9 cellular contexts compared by ENCODE assay signal in the genomic region with DNA sequence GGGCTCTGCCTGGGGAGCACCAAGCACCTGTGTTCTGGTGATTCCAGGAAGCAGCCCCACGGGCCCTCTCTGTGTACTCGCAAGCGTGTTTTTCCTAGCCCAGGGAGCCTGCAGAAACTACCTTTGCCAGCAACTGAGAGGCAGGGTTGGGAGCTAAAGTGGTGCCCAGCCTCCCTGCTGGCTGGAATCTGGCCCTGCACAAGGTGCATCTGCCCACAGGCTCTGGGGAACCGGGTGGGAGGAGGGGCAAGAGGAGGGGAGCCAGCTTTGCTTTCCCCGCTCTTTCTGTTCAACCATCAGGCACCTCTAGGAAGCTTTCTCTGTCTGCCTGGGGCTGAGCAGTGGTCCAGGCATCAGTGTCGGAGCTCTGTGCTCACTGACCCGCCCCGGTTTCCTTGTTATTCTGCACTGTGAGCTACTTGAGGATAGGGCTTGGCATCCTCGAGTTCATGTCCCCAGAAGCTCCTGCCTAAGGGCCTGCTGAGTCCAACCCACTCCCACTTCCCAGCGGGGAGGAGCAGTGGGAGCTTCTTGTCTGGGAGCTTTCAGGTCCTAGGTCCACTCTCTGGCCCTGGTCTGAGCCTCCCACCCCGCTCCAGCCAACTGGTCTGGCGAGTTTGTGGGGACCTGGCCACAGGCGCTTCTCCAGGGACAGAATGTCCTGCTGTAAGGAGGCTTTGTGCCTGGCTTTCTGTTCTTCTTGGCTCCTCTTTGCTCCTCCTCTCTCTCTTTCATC. TPM values are rescaled to one million over a fixed set of nuclear protein-coding genes. Genes with fewer than 3 reads are reported as not detected.
DNase-seq lines count a peak whose midpoint lies in the region; ATAC-seq, FAIRE-seq and TF ChIP-seq lines count a peak whose summit lies in the region.
"Had no signal": no experiment of that assay in that cellular context is flagged by ENCODE, and none has a peak within 500 bp of the region (broad histone marks: within the 10 kb centered on the region; RNA-seq: fewer than 3 reads in every experiment).

No MANE protein-coding gene starts in this region.

- no peaks in the 10 kb centered on the region for H3K36me3 ChIP-seq in BLaER1
- H3K36me3 ChIP-seq in H1 (ENCODE audit: control insufficient read depth in 2 of 4, insufficient read depth in 4 of 4, low read length in 3 of 4) = no peaks in the 10 kb centered on the region

- no peak for FAIRE-seq in H1 (lab: Jason Lieb, UNC)

- ATAC-seq in natural killer cell (no peak), HG03460 (IDR thresholded peaks at IDR 0.05; ENCODE audit: unreplicated experiment) (no peak)

- no peak overlapping the region for H4K5ac ChIP-seq in H1 (ENCODE audit: insufficient read length, low read depth, low read length)

- no peak for TF ChIP-seq EP300 in H1 (IDR thresholded peaks at IDR 0.05; ENCODE audit: borderline replicate concordance in 1 of 2, low read depth in 2 of 2, low read length in 2 of 2)

- no peak overlapping the region for H3K56ac ChIP-seq in H1 (replicated peaks; ENCODE audit: insufficient read length, low read depth, low read length)

- H3K4me3 Mint-ChIP-seq in natural killer cell = peak overlapping the region; percentile 78
- H3K4me3 Mint-ChIP-seq: nephron progenitor cell had no signal

- peak overlapping the region; percentile 81 for H4K91ac ChIP-seq in H1 (replicated peaks; ENCODE audit: insufficient read length, low read length)

- POLR2A ChIA-PET in H1 (lab: Charles Lee; ENCODE audit: partially characterized antibody) = interaction anchor here (0.7 to 1.7 kb wide), 10 partner anchors 11 to 120 kb away, joined by 3 to 7 read pairs (median 3); a partner anchor contains a TSS

- H3K9me3 ChIP-seq in BLaER1 = no peaks in the 10 kb centered on the region
- no peaks in the 10 kb centered on the region for H3K9me3 ChIP-seq in H1 (ENCODE audit: insufficient read depth in 2 of 2, low read depth in 1 of 2, low read length in 1 of 2)

- H3K18ac ChIP-seq in H1 (ENCODE audit: extremely low read depth, low read length) = peak overlapping the region; percentile 71; the same call in 1 of the 2 replicates

- peaks cover 20 to 28% of the 10 kb centered on the region in 2 donors for H3K4me1 Mint-ChIP-seq in natural killer cell

- H3K27ac ChIP-seq in BLaER1 = peak overlapping the region; percentile 85
- H3K27ac ChIP-seq in H1 (ENCODE audit: low read depth, low read length) = no peak overlapping the region

- H3K27ac Mint-ChIP-seq in natural killer cell = peak overlapping the region; percentile 85 to 90
- H3K27ac Mint-ChIP-seq: nephron progenitor cell had no signal

- H4K20me1 ChIP-seq in BLaER1 (no peaks in the 10 kb centered on the region), H1 (replicated peaks in 1 of 2; ENCODE audit: control insufficient read depth in 1 of 2, insufficient read depth in 2 of 2, low read length in 2 of 2) (no peaks in the 10 kb centered on the region)

- peak overlapping the region; percentile 73 for H3K9ac ChIP-seq in BLaER1
- H3K9ac ChIP-seq in H1 (replicated peaks in 1 of 4; ENCODE audit: extremely low read depth in 1 of 4, low read depth in 3 of 4, low read length in 3 of 4) = no peak overlapping the region

- peak overlapping the region; percentile 77; the same call in 1 of the 2 replicates for H2BK5ac ChIP-seq in H1 (ENCODE audit: low read depth, low read length)

- no peak overlapping the region for H2AFZ ChIP-seq in H1 (ENCODE audit: low read length)

- 73% methylated on average over 12 of the region's 13 CpGs; no CpG with 5 or more reads in 1 of the 2 experiments for WGBS in H1 (ENCODE audit: extremely low coverage in 1 of 2, insufficient coverage in 1 of 2, insufficient read length in 1 of 2, insufficient replicate concordance in 2 of 2, low coverage in 1 of 2, low lambda C conversion rate in 2 of 2, missing lambda C conversion rate in 1 of 2), 2 experiments

- H3K4me3 ChIP-seq in BLaER1 (peak overlapping the region; percentile 22; the same call in 1 of the 2 replicates), H1 (ENCODE audit: extremely low read depth in 1 of 4, insufficient read depth in 2 of 4, low read depth in 3 of 4, low read length in 4 of 4) (no peak overlapping the region)

- H2BK12ac ChIP-seq in H1 (ENCODE audit: low read depth, low read length) = peak overlapping the region; percentile 85; the same call in 1 of the 2 replicates

- H3K4ac ChIP-seq in H1 (replicated peaks; ENCODE audit: insufficient read length, low read depth, low read length) = no peak overlapping the region

- H3K79me2 ChIP-seq in H1 (ENCODE audit: control insufficient read depth in 1 of 2, insufficient read depth in 2 of 2, low read length in 2 of 2) = no peaks in the 10 kb centered on the region

- H3K14ac ChIP-seq in H1 (ENCODE audit: insufficient read length) = no peak overlapping the region

- TF ChIP-seq RAD21 in H1 (IDR thresholded peaks at IDR 0.05 in 1 of 2, conservative IDR thresholded peaks at IDR 0.05 in 1 of 2; ENCODE audit: low read depth in 2 of 2, low read length in 2 of 2) = no peak; a peak in 1 of 4 replicates

- peak overlapping the region; percentile 34 for H2BK120ac ChIP-seq in H1 (replicated peaks; ENCODE audit: low read depth, low read length)

- H4K8ac ChIP-seq in H1 (ENCODE audit: extremely low read depth, insufficient read depth, low read length) = peak overlapping the region; percentile 22

- peak in 2 of 3 experiments; percentile 37 to 45; a peak in 3 of 4 replicates for TF ChIP-seq CTCF in H1 (IDR thresholded peaks at IDR 0.05; ENCODE audit: control extremely low read depth in 1 of 3, insufficient read depth in 1 of 3, low read depth in 1 of 3, low read length in 3 of 3)
- no peak for TF ChIP-seq CTCF in natural killer cell (IDR thresholded peaks at IDR 0.05)

- peak; percentile 28 for DNase-seq in NCI-H2171 treated with DMSO at 0.1 percent for 48 hours (lab: John Stamatoyannopoulos, UW)
- DNase-seq in H1 (ENCODE audit: low read depth in 1 of 2, low spot score in 2 of 2) = no peak
- no peak for DNase-seq in natural killer cell
- DNase-seq in SHP77 (lab: John Stamatoyannopoulos, UW) = no peak
- DNase-seq in DMS153 (lab: John Stamatoyannopoulos, UW) = no peak
- no peak for DNase-seq in 8988T
- DNase-seq: nephron progenitor cell had no signal

- no peaks in the 10 kb centered on the region for H3K23me2 ChIP-seq in H1 (ENCODE audit: low read depth, low read length)

- no peak for TF ChIP-seq POLR2A in H1 (IDR thresholded peaks at IDR 0.05; ENCODE audit: control extremely low read depth in 1 of 2, low read depth in 2 of 2, low read length in 2 of 2)

- H3K27me3 ChIP-seq in BLaER1 (no peaks in the 10 kb centered on the region), H1 (replicated peaks in 1 of 4; ENCODE audit: control insufficient read depth in 3 of 4, extremely low read depth in 1 of 4, insufficient read depth in 3 of 4, low read length in 3 of 4) (peaks cover 0 to 3% (median 1%) of the 10 kb centered on the region in 4 experiments; a peak in 1 of 7 replicates)

- H3K79me1 ChIP-seq in H1 (ENCODE audit: low read depth, low read length) = no peaks in the 10 kb centered on the region

- H2BK15ac ChIP-seq in H1 (ENCODE audit: low read length) = 0 out of 2 replicates have a peak overlapping the region, but pooled peaks have one; percentile 31

- peaks cover 0 to 2% of the 10 kb centered on the region in 2 donors for H3K27me3 Mint-ChIP-seq in natural killer cell (ENCODE audit: low read depth in 2 of 2)

- peaks cover 95% of the 10 kb centered on the region for H3K4me1 ChIP-seq in BLaER1
- H3K4me1 ChIP-seq in H1 (replicated peaks in 1 of 4; ENCODE audit: control insufficient read depth in 3 of 4, insufficient read depth in 4 of 4, low read length in 3 of 4) = peaks cover 9 to 40% (median 31%) of the 10 kb centered on the region in 4 experiments

- H2AK5ac ChIP-seq in H1 (ENCODE audit: low read depth, low read length) = peak overlapping the region; percentile 75; the same call in 1 of the 2 replicates

- no peaks in the 10 kb centered on the region for H3K36me3 Mint-ChIP-seq in natural killer cell

- no peaks in the 10 kb centered on the region for H3K9me3 Mint-ChIP-seq in natural killer cell
- H3K9me3 Mint-ChIP-seq: nephron progenitor cell had no signal

- CTCF ChIA-PET in H1 (lab: Charles Lee; ENCODE audit: partially characterized antibody) = interaction anchor here (0.7 to 5.1 kb wide), 22 partner anchors 10 to 223 kb away, joined by 3 to 46 read pairs (median 4); a partner anchor contains a TSS

- no peak overlapping the region for H3K23ac ChIP-seq in H1 (ENCODE audit: insufficient read length)

- H3K4me2 ChIP-seq in BLaER1 (peak overlapping the region; percentile 95), H1 (ENCODE audit: insufficient read depth in 1 of 2, low read depth in 2 of 2, low read length in 2 of 2) (no peak overlapping the region)

- intact Hi-C loops in natural killer cell (cut with micrococcal nuclease) = no loop called here

- 0 out of 2 replicates have a peak overlapping the region, but pooled peaks have one; percentile 72 for H2BK20ac ChIP-seq in H1 (ENCODE audit: low read length)

TF ChIP-seq in H1, 55 proteins besides CTCF, POLR2A, EP300 and RAD21:
- TF ChIP-seq FOSL1 (IDR thresholded peaks at IDR 0.05; ENCODE audit: insufficient read depth, low read depth, low read length) (no peak), TEAD4 (IDR thresholded peaks at IDR 0.05; ENCODE audit: low read depth, low read length) (peak; percentile 91)

RNA-seq across cellular contexts. Expression of a gene that starts 14.9 kb away (rescaled TPM):
- 6.4 and 6.6 TPM in 2 replicates for total RNA-seq in H1 (2021; fragmentation: NEBNext Ultra II Directional; extraction: Animal tissue kit (Norgen Biotek cat#: 25700))
- 3.6 and 5.3 TPM in 2 replicates for polyA plus RNA-seq in H1 (2011; rRNA removed)
- 2.8 TPM for polyA plus RNA-seq in H1 (2011; cell fraction: cytosol; rRNA removed)
- 10.3 TPM for polyA plus RNA-seq in H1 (2011; cell fraction: nucleus; rRNA removed)
- 3.3 to 5.4 TPM (median 4.5 TPM) in 4 replicates for polyA plus RNA-seq in H1 (2012, experiment 1 of 2)
- polyA plus RNA-seq in H1 (2012, experiment 2 of 2) = 3.2 TPM
- polyA plus RNA-seq in H1 (2013, experiment 1 of 2) = 4.8 TPM
- polyA plus RNA-seq in H1 (2013, experiment 2 of 2) = 5.2 TPM
- 4.6 and 5.2 TPM in 2 replicates for polyA minus RNA-seq in H1 (2011; rRNA and poly(A)+ RNA removed)
- polyA minus RNA-seq in H1 (2011; cell fraction: cytosol; rRNA and poly(A)+ RNA removed) = 3.5 TPM
- 8.3 TPM for polyA minus RNA-seq in H1 (2011; cell fraction: nucleus; rRNA and poly(A)+ RNA removed)
- total RNA-seq in natural killer cell = under 1 TPM; 0.18 to 0.48 (median 0.38) TPM

RNA-seq across cellular contexts. Expression of a gene that starts 57.3 kb away (rescaled TPM):
- 6.0 TPM in 2 replicates for total RNA-seq in H1 (2021; fragmentation: NEBNext Ultra II Directional; extraction: Animal tissue kit (Norgen Biotek cat#: 25700))
- 6.1 and 7.6 TPM in 2 replicates for polyA plus RNA-seq in H1 (2011; rRNA removed)
- polyA plus RNA-seq in H1 (2011; cell fraction: cytosol; rRNA removed) = 4.4 TPM
- polyA plus RNA-seq in H1 (2011; cell fraction: nucleus; rRNA removed) = 37.7 TPM
- 3.9 to 7.2 TPM (median 6.2 TPM) in 4 replicates for polyA plus RNA-seq in H1 (2012, experiment 1 of 2)
- 3.1 TPM for polyA plus RNA-seq in H1 (2012, experiment 2 of 2)
- 5.1 TPM for polyA plus RNA-seq in H1 (2013, experiment 1 of 2)
- 4.7 TPM for polyA plus RNA-seq in H1 (2013, experiment 2 of 2)
- polyA minus RNA-seq in H1 (2011; rRNA and poly(A)+ RNA removed) = 3.0 and 4.7 TPM in 2 replicates
- polyA minus RNA-seq in H1 (2011; cell fraction: cytosol; rRNA and poly(A)+ RNA removed) = 3.7 TPM
- polyA minus RNA-seq in H1 (2011; cell fraction: nucleus; rRNA and poly(A)+ RNA removed) = 9.6 TPM
- total RNA-seq in natural killer cell = 10 to 100 TPM in 1 of 3 donors, 1 to 10 TPM in 2; 4.9 to 15.3 (median 7.3) TPM
